ENCODE assay signal across 16 cellular contexts in genomic region chr9:130119521-130120206, GRCh38. TPM values are rescaled to one million over a fixed set of nuclear protein-coding genes. Genes with fewer than 3 reads are reported as not detected.
DNase-seq lines count a peak whose midpoint lies in the region; ATAC-seq, FAIRE-seq and TF ChIP-seq lines count a peak whose summit lies in the region.
"Had no signal": no experiment of that assay in that cellular context is flagged by ENCODE, and none has a peak within 500 bp of the region (broad histone marks: within the 10 kb centered on the region; RNA-seq: fewer than 3 reads in every experiment).

No MANE protein-coding gene starts in this region.

- H2AFZ ChIP-seq in astrocyte (ENCODE audit: low read depth, low read length): no peak overlapping the region

- FAIRE-seq in astrocyte (lab: Jason Lieb, UNC): no peak
- FAIRE-seq: bronchial epithelial cell, endothelial cell of umbilical vein, kidney had no signal

- ATAC-seq in CD8-positive, alpha-beta T cell: no peak
- ATAC-seq: natural killer cell, Panc1 had no signal

- no peak for DNase-seq in CD8-positive, alpha-beta T cell
- DNase-seq in astrocyte (ENCODE audit: low read depth): no peak
- no peak for DNase-seq in superior temporal gyrus (ENCODE audit: extremely low spot score)
- DNase-seq in SHP77 (lab: John Stamatoyannopoulos, UW): no peak
- DNase-seq in activated naive CD4-positive, alpha-beta T cell (lab: John Stamatoyannopoulos, UW): no peak
- no peak for DNase-seq in NCI-H510A (lab: John Stamatoyannopoulos, UW)
- DNase-seq: activated CD4-positive, CD25-positive, alpha-beta regulatory T cell treated with anti-CD3 and anti-CD28 coated beads, Interleukin-2, amount 50 U/mL, for 72 hours; natural killer cell; stimulated activated CD4-positive, alpha-beta T cell treated with anti-CD3 and anti-CD28 coated beads, Interleukin-4, amount 100 ng/mL, for 24 hours had no signal

- H3K9ac ChIP-seq in HUES6 (ENCODE audit: low read length) (no peak overlapping the region), astrocyte (ENCODE audit: low read length) (no peak overlapping the region)

- H3K27ac Mint-ChIP-seq in CD8-positive, alpha-beta T cell: peak overlapping the region; percentile 71
- H3K27ac Mint-ChIP-seq in astrocyte (ENCODE audit: unreplicated experiment) (no peak overlapping the region), nephron (peak overlapping the region; percentile 89 to 94 (median 94))

- TF ChIP-seq CTCF in CD8-positive, alpha-beta T cell (IDR thresholded peaks at IDR 0.05): no peak
- TF ChIP-seq CTCF in astrocyte (IDR thresholded peaks at IDR 0.05; ENCODE audit: insufficient read depth, low read depth, low read length) (no peak), nephron (IDR thresholded peaks at IDR 0.05; ENCODE audit: unreplicated experiment in 3 of 3) (no peak)

- H3K79me2 ChIP-seq in astrocyte (ENCODE audit: insufficient read depth, low read length): no peaks in the 10 kb centered on the region

- H3K4me3 Mint-ChIP-seq in CD8-positive, alpha-beta T cell: no peak overlapping the region
- H3K4me3 Mint-ChIP-seq in astrocyte (ENCODE audit: unreplicated experiment): no peak overlapping the region
- H3K4me3 Mint-ChIP-seq in nephron: peak overlapping the region in 2 of 3 experiments; percentile 11 to 16
- H3K4me3 Mint-ChIP-seq: natural killer cell had no signal

- no peaks in the 10 kb centered on the region for H3K27me3 Mint-ChIP-seq in CD8-positive, alpha-beta T cell (ENCODE audit: low read depth)
- H3K27me3 Mint-ChIP-seq in astrocyte (ENCODE audit: low read depth, unreplicated experiment) (no peaks in the 10 kb centered on the region), nephron (ENCODE audit: low read depth) (no peaks in the 10 kb centered on the region)

- peak overlapping the region; percentile 38 for H3K4me2 ChIP-seq in astrocyte (ENCODE audit: low read length)

- H3K4me3 ChIP-seq in CD8-positive, alpha-beta T cell (ENCODE audit: low read depth, low read length): no peak overlapping the region
- H3K4me3 ChIP-seq in HUES6 (ENCODE audit: low read depth, low read length) (no peak overlapping the region), astrocyte (ENCODE audit: insufficient read depth, low read depth, low read length) (no peak overlapping the region)
- H3K4me3 ChIP-seq: prostate gland had no signal

- no peaks in the 10 kb centered on the region for H3K4me1 ChIP-seq in CD8-positive, alpha-beta T cell (ENCODE audit: insufficient read depth, low read length)
- H3K4me1 ChIP-seq in HUES6 (ENCODE audit: control insufficient read depth, insufficient read depth, low read length): peaks cover 34% of the 10 kb centered on the region
- H3K4me1 ChIP-seq in astrocyte (ENCODE audit: insufficient read depth, low read length): peaks cover 23% of the 10 kb centered on the region
- H3K4me1 ChIP-seq: prostate gland had no signal

- H3K27ac ChIP-seq in CD8-positive, alpha-beta T cell (ENCODE audit: low read depth, low read length): no peak overlapping the region
- H3K27ac ChIP-seq in HUES6 (ENCODE audit: low read depth, low read length) (peak overlapping the region; percentile 72; the same call in 1 of the 2 replicates), astrocyte (ENCODE audit: low read depth, low read length) (no peak overlapping the region)

- H3K36me3 Mint-ChIP-seq in CD8-positive, alpha-beta T cell: peaks cover 65% of the 10 kb centered on the region
- H3K36me3 Mint-ChIP-seq in astrocyte (ENCODE audit: low read depth, unreplicated experiment): peaks cover 19% of the 10 kb centered on the region
- H3K36me3 Mint-ChIP-seq in nephron (ENCODE audit: low read depth): peaks cover 37% of the 10 kb centered on the region
- H3K36me3 Mint-ChIP-seq: natural killer cell had no signal

- H3K9me3 ChIP-seq in CD8-positive, alpha-beta T cell (ENCODE audit: low read length): no peaks in the 10 kb centered on the region
- H3K9me3 ChIP-seq in HUES6 (ENCODE audit: control insufficient read depth, insufficient read depth, low read depth, low read length): no peaks in the 10 kb centered on the region
- H3K9me3 ChIP-seq in astrocyte (ENCODE audit: insufficient read depth, low read depth, low read length): no peaks in the 10 kb centered on the region
- H3K9me3 ChIP-seq: prostate gland had no signal

- H3K4me1 Mint-ChIP-seq in CD8-positive, alpha-beta T cell (ENCODE audit: low read depth): peaks cover 13% of the 10 kb centered on the region
- H3K4me1 Mint-ChIP-seq in astrocyte (ENCODE audit: low read depth, unreplicated experiment) (peaks cover 30% of the 10 kb centered on the region), nephron (peaks cover 71% of the 10 kb centered on the region)
- H3K4me1 Mint-ChIP-seq: natural killer cell had no signal

- H3K9me3 Mint-ChIP-seq in CD8-positive, alpha-beta T cell: no peaks in the 10 kb centered on the region
- no peaks in the 10 kb centered on the region for H3K9me3 Mint-ChIP-seq in astrocyte (ENCODE audit: unreplicated experiment)
- H3K9me3 Mint-ChIP-seq in nephron: no peaks in the 10 kb centered on the region
- H3K9me3 Mint-ChIP-seq: natural killer cell had no signal

- POLR2A ChIA-PET in CD8-positive, alpha-beta T cell (lab: Charles Lee): no interaction called here

- no peaks in the 10 kb centered on the region for H3K36me3 ChIP-seq in CD8-positive, alpha-beta T cell (ENCODE audit: insufficient read depth, low read length)
- H3K36me3 ChIP-seq in HUES6 (ENCODE audit: control insufficient read depth, insufficient read depth, low read length): peaks cover 12% of the 10 kb centered on the region
- peaks cover 3% of the 10 kb centered on the region for H3K36me3 ChIP-seq in astrocyte (ENCODE audit: insufficient read depth, low read length)
- H3K36me3 ChIP-seq: prostate gland had no signal

- H4K20me1 ChIP-seq in astrocyte (ENCODE audit: insufficient read depth, low read length): no peaks in the 10 kb centered on the region

- no peaks in the 10 kb centered on the region for H3K27me3 ChIP-seq in CD8-positive, alpha-beta T cell (ENCODE audit: insufficient read depth, low read length)
- H3K27me3 ChIP-seq in HUES6 (ENCODE audit: control insufficient read depth, insufficient read depth, low read length) (no peaks in the 10 kb centered on the region), astrocyte (ENCODE audit: insufficient read depth, low read length) (no peaks in the 10 kb centered on the region)

- intact Hi-C loops in CD8-positive, alpha-beta T cell (cut with DNase I, micrococcal nuclease): no loop called here

- CTCF ChIA-PET in CD8-positive, alpha-beta T cell (lab: Charles Lee): interaction anchor here (1.4 to 4.9 kb wide), 2 partner anchors 9 to 12 kb away, joined by 3 to 25 read pairs; no protein-coding TSS in a partner anchor

RNA-seq across cellular contexts. Expression of gene NCS1, which starts 52.5 kb away (rescaled TPM):
- 1 to 10 TPM; 2.6 to 3.8 TPM for total RNA-seq in CD8-positive, alpha-beta T cell
- 119 and 126 TPM in 2 replicates for total RNA-seq in astrocyte

Comparison
In these comparisons a context has a peak if more than half of its experiments do, and no peak if none do; other contexts are left out.
1. H3K4me3 Mint-ChIP-seq: peak in nephron (2 of 3); none in CD8-positive, alpha-beta T cell (single experiment) and astrocyte (single experiment).
2. RNA of gene NCS1, which starts 52.5 kb away (total RNA-seq): 119 to 126 TPM in astrocyte; 2.6 to 3.8 TPM in CD8-positive, alpha-beta T cell; every median in the first group is over 10 times any median in the second.